Comparison of ENCODE assay signal across 8 cellular contexts in genomic region chr4:41990383-41991111, GRCh38. TPM values are rescaled to one million over a fixed set of nuclear protein-coding genes. Genes with fewer than 3 reads are reported as not detected.
DNase-seq lines count a peak whose midpoint lies in the region; ATAC-seq and TF ChIP-seq lines count a peak whose summit lies in the region.

SLC30A9 (plus strand) TSS chr4:41990530; CDS start chr4:41990652, 122 bp downstream.

- DNase-seq in GM12864 (ENCODE audit: low read depth) (peak; percentile 89), NCI-H1092 treated with DMSO at 0.1 percent for 48 hours (lab: John Stamatoyannopoulos, UW) (peak; percentile 95), SKM-1 (lab: John Stamatoyannopoulos, UW; ENCODE audit: unreplicated experiment) (peak; percentile 89), glutamatergic neuron (peak; percentile 90), osteoblast (ENCODE audit: insufficient read length, low spot score, missing footprints) (peak; percentile 98), thoracic aorta (ENCODE audit: low spot score) (peak; percentile 88)
- DNase-seq in activated naive CD4-positive, alpha-beta T cell treated with anti-CD3 and anti-CD28 coated beads, Interleukin-2, amount 50 U/mL, for 72 hours (ENCODE audit: low spot score in 2 of 2): peak; percentile 86 to 92

- peaks cover 1% of the 10 kb centered on the region for H3K27me3 Mint-ChIP-seq in glutamatergic neuron (ENCODE audit: unreplicated experiment)

- peaks cover 10% of the 10 kb centered on the region for H4K20me1 ChIP-seq in osteoblast (ENCODE audit: insufficient read depth, low read length)

- no peaks in the 10 kb centered on the region for H3K9me3 Mint-ChIP-seq in activated naive CD4-positive, alpha-beta T cell treated with anti-CD3 and anti-CD28 coated beads, Interleukin-2, amount 50 U/mL, for 72 hours
- peaks cover 3% of the 10 kb centered on the region for H3K9me3 Mint-ChIP-seq in glutamatergic neuron (ENCODE audit: unreplicated experiment)

- peaks cover 14 to 15% of the 10 kb centered on the region in 2 donors for H3K36me3 Mint-ChIP-seq in activated naive CD4-positive, alpha-beta T cell treated with anti-CD3 and anti-CD28 coated beads, Interleukin-2, amount 50 U/mL, for 72 hours
- H3K36me3 Mint-ChIP-seq in glutamatergic neuron (ENCODE audit: unreplicated experiment): no peaks in the 10 kb centered on the region

- ATAC-seq in HG02623 (IDR thresholded peaks at IDR 0.05; ENCODE audit: unreplicated experiment) (peak; percentile 99), thoracic aorta (ENCODE audit: insufficient number of reproducible peaks, low FRiP score, low read depth) (peak; percentile 99)
- peak; percentile 98 to 99 for ATAC-seq in activated naive CD4-positive, alpha-beta T cell treated with anti-CD3 and anti-CD28 coated beads, Interleukin-2, amount 50 U/mL, for 72 hours

- peak within 1 kb of the TSS; percentile 81 for H3K4me2 ChIP-seq in osteoblast (ENCODE audit: insufficient read depth, low read length)

- H3K4me1 ChIP-seq in osteoblast (ENCODE audit: insufficient read depth, low read length) (peaks cover 18% of the 10 kb centered on the region), thoracic aorta (ENCODE audit: control insufficient read depth in 1 of 2, low read depth in 2 of 2) (peaks cover 14 to 25% of the 10 kb centered on the region in 2 donors)

- peak within 1 kb of the TSS; percentile 91 for H3K27ac ChIP-seq in osteoblast (ENCODE audit: low read depth, low read length)
- H3K27ac ChIP-seq in thoracic aorta: peak within 1 kb of the TSS; percentile 68 to 76

- H3K4me1 Mint-ChIP-seq in glutamatergic neuron (ENCODE audit: low read depth, unreplicated experiment): peaks cover 10% of the 10 kb centered on the region

- H3K79me2 ChIP-seq in osteoblast (ENCODE audit: insufficient read depth, low read length): peaks cover 54% of the 10 kb centered on the region

- H3K9me3 ChIP-seq in osteoblast (ENCODE audit: low read depth, low read length) (no peaks in the 10 kb centered on the region), thoracic aorta (no peaks in the 10 kb centered on the region)

- H2AFZ ChIP-seq in osteoblast (ENCODE audit: low read length): peak within 1 kb of the TSS; percentile 91

- TF ChIP-seq CTCF in GM12864 (IDR thresholded peaks at IDR 0.05; ENCODE audit: low read depth, low read length, missing control alignments): peak; percentile 42
- TF ChIP-seq CTCF in glutamatergic neuron (IDR thresholded peaks at IDR 0.05; ENCODE audit: partially characterized antibody, unreplicated experiment): peak; percentile 52
- TF ChIP-seq CTCF in osteoblast (IDR thresholded peaks at IDR 0.05; ENCODE audit: extremely low read depth, low read depth, low read length): peak; percentile 28
- TF ChIP-seq CTCF in thoracic aorta (IDR thresholded peaks at IDR 0.05): peak; percentile 59

- H3K27ac Mint-ChIP-seq in activated naive CD4-positive, alpha-beta T cell treated with anti-CD3 and anti-CD28 coated beads, Interleukin-2, amount 50 U/mL, for 72 hours: peak within 1 kb of the TSS; percentile 96 to 98
- H3K27ac Mint-ChIP-seq in glutamatergic neuron (ENCODE audit: unreplicated experiment): peak within 1 kb of the TSS; percentile 83

- peak within 1 kb of the TSS; percentile 100 for H3K4me3 Mint-ChIP-seq in glutamatergic neuron (ENCODE audit: unreplicated experiment)

- H3K36me3 ChIP-seq in osteoblast (ENCODE audit: insufficient read depth, low read length): no peaks in the 10 kb centered on the region
- H3K36me3 ChIP-seq in thoracic aorta: no peaks in the 10 kb centered on the region

- H3K27me3 ChIP-seq in osteoblast (ENCODE audit: insufficient read depth, low read length) (no peaks in the 10 kb centered on the region), thoracic aorta (replicated peaks; ENCODE audit: insufficient read depth) (no peaks in the 10 kb centered on the region)

- peak within 1 kb of the TSS; percentile 92 for H3K4me3 ChIP-seq in GM12864 (ENCODE audit: low read depth, low read length)
- H3K4me3 ChIP-seq in osteoblast (ENCODE audit: insufficient read depth, low read length): peak within 1 kb of the TSS; percentile 89
- peak within 1 kb of the TSS; percentile 85 for H3K4me3 ChIP-seq in thoracic aorta

RNA-seq across cellular contexts. Expression of gene SLC30A9, which starts in this region (rescaled TPM):
- total RNA-seq in activated naive CD4-positive, alpha-beta T cell treated with anti-CD3 and anti-CD28 coated beads, Interleukin-2, amount 50 U/mL, for 72 hours: 10 to 100 TPM; 23.5 to 59.4 TPM
- 70.2 TPM for total RNA-seq in glutamatergic neuron (ENCODE audit: unreplicated experiment)
- 58.3 and 58.6 TPM in 2 replicates for total RNA-seq in osteoblast
- 10 to 100 TPM; 33.2 to 59.2 TPM for total RNA-seq in thoracic aorta

Comparison
In these comparisons a context has a peak if more than half of its experiments do, and no peak if none do; other contexts are left out.
1. Peak in every context shown above with its lines: DNase-seq, ATAC-seq, H3K4me3 ChIP-seq and H3K27ac ChIP-seq.